ENCODE assay signal across 8 cellular contexts in the genomic region with DNA sequence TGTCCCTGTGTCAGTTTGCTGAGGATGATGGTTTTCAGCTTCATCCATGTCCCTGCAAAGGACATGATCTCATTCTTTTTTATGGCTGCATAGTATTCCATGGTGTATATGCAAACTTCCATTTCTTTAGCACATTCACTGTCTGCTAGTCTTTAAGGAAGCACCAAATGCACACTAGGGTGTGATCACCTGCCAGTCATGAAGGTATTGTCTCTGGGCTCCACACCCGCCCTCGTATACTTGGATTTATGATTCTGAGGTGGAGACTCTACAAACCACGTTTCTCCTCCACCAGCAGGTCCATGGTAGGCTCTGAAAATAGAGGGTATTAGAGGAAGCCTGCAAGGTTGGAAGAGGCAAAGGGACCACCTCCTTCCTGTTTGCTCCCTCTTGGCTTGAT.
"Had no signal": no experiment of that assay in that cellular context is flagged by ENCODE, and none has a peak within 500 bp of the region (broad histone marks: within the 10 kb centered on the region; RNA-seq: fewer than 3 reads in every experiment).

No MANE protein-coding gene starts in this region.

- H3K9ac ChIP-seq: KMS-11 had no signal

- H3K4me3 ChIP-seq: GM23338, HAP-1 had no signal

- H3K4me1 ChIP-seq: HAP-1 had no signal

- DNase-seq: H7, IMR-90, Karpas-422, KBM-7 had no signal

- H3K36me3 ChIP-seq: HAP-1 had no signal

- H3K9me3 ChIP-seq: HAP-1 had no signal

- H3K27ac ChIP-seq: KMS-11 had no signal

- ATAC-seq: GM23338, HCT116 had no signal
